In the genomic region with DNA sequence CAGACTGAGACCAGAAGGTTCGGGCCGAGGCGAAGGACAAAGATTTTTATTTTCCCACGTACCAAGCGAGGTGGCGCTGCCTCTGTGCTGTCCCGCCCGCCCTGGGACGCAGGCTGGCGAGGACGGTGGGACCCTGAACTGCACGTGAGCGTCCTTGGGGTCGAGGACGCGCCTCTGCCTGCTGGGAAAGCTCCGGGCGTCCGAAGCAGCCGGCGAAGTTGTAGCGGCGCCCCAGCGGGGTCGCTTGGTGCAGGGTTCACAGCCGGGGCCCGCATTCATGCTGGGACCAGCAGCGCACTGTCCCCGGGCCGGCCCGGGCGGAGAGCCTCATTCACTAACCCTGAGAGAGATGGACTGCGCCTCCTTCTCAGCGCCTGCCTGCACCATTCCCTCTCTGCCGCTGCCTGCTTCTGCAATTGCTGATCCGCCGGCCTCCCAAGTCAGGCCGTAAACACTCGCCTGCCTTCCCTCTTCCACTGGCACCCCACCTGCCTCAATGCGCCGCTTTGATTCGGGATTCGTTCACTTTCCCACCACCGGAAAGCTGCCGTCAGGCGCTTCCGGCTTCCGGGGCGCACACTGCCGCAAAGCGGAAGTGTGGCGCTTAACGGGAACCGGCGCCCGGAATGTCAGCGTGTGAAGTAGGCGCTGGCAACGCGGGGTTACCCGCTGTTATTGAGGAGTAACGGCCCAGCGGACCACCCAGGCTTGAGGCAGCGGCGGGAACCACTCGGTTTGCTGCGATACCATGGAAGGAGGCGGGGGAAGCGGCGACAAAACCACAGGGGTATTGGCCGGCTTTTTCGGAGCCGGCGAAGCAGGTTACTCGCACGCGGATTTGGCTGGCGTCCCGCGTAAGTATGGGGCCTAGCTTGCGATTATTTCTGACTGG, we compare ENCODE assay signal across 8 cellular contexts. TPM values are rescaled to one million over a fixed set of nuclear protein-coding genes. Genes with fewer than 3 reads are reported as not detected.
DNase-seq lines count a peak whose midpoint lies in the region; ATAC-seq and TF ChIP-seq lines count a peak whose summit lies in the region.
"Not testable (repeated sequence)": the region's sequence is repeated elsewhere in the genome, so short reads cannot be mapped to it uniquely, and the experiment has no call there.

A gene (minus strand): TSS at position 581 of the 892 bp plus-strand sequence. CDS start 302 bp downstream, at position 279.
A gene with protein sequence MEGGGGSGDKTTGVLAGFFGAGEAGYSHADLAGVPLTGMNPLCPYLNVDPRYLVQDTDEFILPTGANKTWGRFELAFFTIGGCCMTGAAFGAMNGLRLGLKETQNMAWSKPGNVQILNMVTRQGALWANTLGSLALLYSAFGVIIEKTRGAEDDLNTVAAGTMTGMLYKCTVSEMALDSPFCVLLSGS (plus strand): TSS at position 607 of the 892 bp plus-strand sequence. CDS start 142 bp downstream, at position 749.

- not testable (repeated sequence) for H3K27me3 ChIP-seq in ovary

- DNase-seq in GM12864 (ENCODE audit: low read depth) (peak; percentile 27), NCI-H1105 (lab: John Stamatoyannopoulos, UW) (peak; percentile 34), T follicular helper cell (ENCODE audit: low read depth) (peak; percentile 74), head of caudate nucleus (peak; percentile 59 to 93 (median 82)), ovary (peak; percentile 62 to 86 (median 71))
- DNase-seq in activated naive CD8-positive, alpha-beta T cell treated with anti-CD3 and anti-CD28 coated beads, Interleukin-2, amount 10 ng/mL, durations not matched to agents 7 days and 5 days = peak; percentile 85

- peak within 1 kb of the TSS; percentile 99 for H3K4me3 Mint-ChIP-seq in activated naive CD8-positive, alpha-beta T cell treated with anti-CD3 and anti-CD28 coated beads, Interleukin-2, amount 10 ng/mL, durations not matched to agents 7 days and 5 days

- not testable (repeated sequence) for H3K27me3 Mint-ChIP-seq in activated naive CD8-positive, alpha-beta T cell treated with anti-CD3 and anti-CD28 coated beads, Interleukin-2, amount 10 ng/mL, durations not matched to agents 7 days and 5 days

- not testable (repeated sequence) for TF ChIP-seq EP300 in ovary (IDR thresholded peaks at IDR 0.05)

- not testable (repeated sequence) for H3K9me3 Mint-ChIP-seq in activated naive CD8-positive, alpha-beta T cell treated with anti-CD3 and anti-CD28 coated beads, Interleukin-2, amount 10 ng/mL, durations not matched to agents 7 days and 5 days

- peak within 1 kb of the TSS in 1 of 2 donors; percentile 38 for H3K27ac ChIP-seq in ovary
- H3K27ac ChIP-seq in temporal lobe (ENCODE audit: low read depth, low read length) = not testable (repeated sequence)

- peak within 1 kb of the TSS; percentile 93 for H3K27ac Mint-ChIP-seq in activated naive CD8-positive, alpha-beta T cell treated with anti-CD3 and anti-CD28 coated beads, Interleukin-2, amount 10 ng/mL, durations not matched to agents 7 days and 5 days

- H3K36me3 Mint-ChIP-seq in activated naive CD8-positive, alpha-beta T cell treated with anti-CD3 and anti-CD28 coated beads, Interleukin-2, amount 10 ng/mL, durations not matched to agents 7 days and 5 days = not testable (repeated sequence)

- H3K4me1 Mint-ChIP-seq in activated naive CD8-positive, alpha-beta T cell treated with anti-CD3 and anti-CD28 coated beads, Interleukin-2, amount 10 ng/mL, durations not matched to agents 7 days and 5 days = peaks cover 22% of the 10 kb centered on the region

- TF ChIP-seq CTCF in GM12864 (IDR thresholded peaks at IDR 0.05; ENCODE audit: low read depth, low read length, missing control alignments); ovary (IDR thresholded peaks at IDR 0.05): not testable (repeated sequence)

- ATAC-seq in HG02642 (IDR thresholded peaks at IDR 0.05; ENCODE audit: poor library complexity, unreplicated experiment) = peak; percentile 73
- ATAC-seq in activated naive CD8-positive, alpha-beta T cell treated with anti-CD3 and anti-CD28 coated beads, Interleukin-2, amount 10 ng/mL, durations not matched to agents 7 days and 5 days (ENCODE audit: low read depth) = peak; percentile 83

- POLR2A ChIA-PET in activated naive CD8-positive, alpha-beta T cell treated with anti-CD3 and anti-CD28 coated beads, Interleukin-2, amount 10 ng/mL, durations not matched to agents 7 days and 5 days (lab: Charles Lee) = not testable (repeated sequence)

- intact Hi-C loops in head of caudate nucleus (cut with DNase I); ovary (cut with DNase I): not testable (repeated sequence)

- H3K4me1 ChIP-seq in ovary (ENCODE audit: insufficient read depth) = not testable (repeated sequence)

- H3K36me3 ChIP-seq in ovary = not testable (repeated sequence)

- WGBS in ovary, 3 donors = 0% methylated on average over 75 to 81 of the region's 81 CpGs

- not testable (repeated sequence) for H3K9me3 ChIP-seq in ovary

- peak within 1 kb of the TSS; percentile 68 for H3K4me3 ChIP-seq in GM12864 (ENCODE audit: low read depth, low read length)
- peak within 1 kb of the TSS; percentile 87 for H3K4me3 ChIP-seq in ovary

- TF ChIP-seq POLR2A in ovary (IDR thresholded peaks at IDR 0.05) = not testable (repeated sequence)

RNA-seq across cellular contexts. Expression of the first gene that starts in this region (rescaled TPM):
- total RNA-seq in activated naive CD8-positive, alpha-beta T cell treated with anti-CD3 and anti-CD28 coated beads, Interleukin-2, amount 10 ng/mL, durations not matched to agents 7 days and 5 days = 10 to 100 TPM; 32.7 to 34.2 TPM
- 10 to 100 TPM; 17.6 to 33.3 (median 28.6) TPM for total RNA-seq in ovary
- 10 to 100 TPM in 1 of 2 donors, 1 to 10 TPM in 1; 8.1 to 10.5 TPM for polyA plus RNA-seq in ovary
- 88.5 TPM for total RNA-seq in temporal lobe

RNA-seq across cellular contexts. Expression of the second gene that starts in this region (rescaled TPM):
- total RNA-seq in activated naive CD8-positive, alpha-beta T cell treated with anti-CD3 and anti-CD28 coated beads, Interleukin-2, amount 10 ng/mL, durations not matched to agents 7 days and 5 days = 10 to 100 TPM; 19.2 to 21.1 TPM
- total RNA-seq in ovary = 10 to 100 TPM; 14.1 to 26.8 (median 15.2) TPM
- polyA plus RNA-seq in ovary = 10 to 100 TPM in 1 of 2 donors, 1 to 10 TPM in 1; 8.7 to 11.7 TPM
- 15.0 TPM for total RNA-seq in temporal lobe

Comparison
In these comparisons a context has a peak if more than half of its experiments do, and no peak if none do; other contexts are left out.
1. DNase-seq: peak in every context shown above with its lines; median percentile 85 in activated naive CD8-positive, alpha-beta T cell treated with anti-CD3 and anti-CD28 coated beads, Interleukin-2, amount 10 ng/mL, durations not matched to agents 7 days and 5 days; 82 in head of caudate nucleus; 74 in T follicular helper cell; 71 in ovary; 34 in NCI-H1105; 27 in GM12864.